In the genomic region with DNA sequence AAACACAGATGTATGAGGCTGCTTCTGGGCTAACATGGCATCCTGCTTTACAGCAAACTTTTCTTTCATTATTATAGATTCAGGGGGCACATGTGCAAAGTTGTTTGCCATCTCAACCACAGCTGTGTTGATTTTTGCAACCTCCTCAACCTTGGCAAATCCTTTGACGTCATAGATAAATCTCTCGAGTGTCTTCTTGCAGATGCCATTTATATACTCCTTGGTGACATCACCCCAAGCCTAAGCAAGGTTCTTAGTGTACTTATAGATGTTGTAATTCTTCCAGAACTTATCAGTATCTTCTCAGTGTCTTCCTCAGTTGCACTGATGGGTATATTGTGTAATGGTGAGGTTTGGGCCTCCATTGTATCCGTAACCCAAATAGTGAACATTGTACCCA, we compare ENCODE assay signal across 28 cellular contexts.
"Had no signal": no experiment of that assay in that cellular context is flagged by ENCODE, and none has a peak within 500 bp of the region (broad histone marks: within the 10 kb centered on the region; RNA-seq: fewer than 3 reads in every experiment).

No MANE protein-coding gene starts in this region.

- H3K9me3 ChIP-seq: neutrophil, pancreas, prostate gland, spleen, stomach, thoracic aorta, thyroid gland, tibial nerve, upper lobe of right lung, uterus had no signal

- H3K4me1 ChIP-seq: pancreas, prostate gland, spleen, stomach, thyroid gland, tibial nerve, upper lobe of right lung, uterus had no signal

- H3K4me2 ChIP-seq: smooth muscle cell had no signal

- H3K27ac ChIP-seq: neutrophil, pancreas, prostate gland, skin epidermis, spleen, stomach, thoracic aorta, thyroid gland, tibial nerve, upper lobe of right lung, uterus had no signal

- FAIRE-seq: pancreas had no signal

- H3K4me3 ChIP-seq: pancreas, prostate gland, skin epidermis, smooth muscle cell, spleen, stomach, thoracic aorta, thyroid gland, tibial nerve, upper lobe of right lung, uterus had no signal

- H3K36me3 ChIP-seq: neutrophil, pancreas, prostate gland, spleen, stomach, thoracic aorta, thyroid gland, tibial nerve, upper lobe of right lung, uterus had no signal

- H3K27me3 ChIP-seq: thyroid gland, tibial nerve, upper lobe of right lung, uterus had no signal

- DNase-seq: naive B cell; naive thymus-derived CD8-positive, alpha-beta T cell; nephron progenitor cell; nucleus accumbens; pancreas; retina; right cardiac atrium; spleen; stimulated activated CD4-positive, alpha-beta T cell treated with anti-CD3 and anti-CD28 coated beads, Interleukin-12 subunit alpha, Interleukin-12 subunit beta, amount 100 ng/mL, for 4 hours; stimulated activated CD4-positive, alpha-beta T cell treated with anti-CD3 and anti-CD28 coated beads, Interleukin-1b, Interleukin-23, amount 100 ng/mL, for 48 hours; stimulated activated CD4-positive, alpha-beta T cell treated with anti-CD3 and anti-CD28 coated beads, Interleukin-4, amount 100 ng/mL, for 1 hour; stimulated activated CD4-positive, alpha-beta T cell treated with anti-CD3 and anti-CD28 coated beads, Interleukin-4, amount 100 ng/mL, for 4 hours; stimulated activated CD8-positive, alpha-beta memory T cell treated with anti-CD3 and anti-CD28 coated beads, Interleukin-4, amount 100 ng/mL, for 48 hours; stimulated activated naive CD4-positive, alpha-beta T cell; stomach; thyroid gland; trophoblast cell; upper lobe of right lung; uterus had no signal

- ATAC-seq: naive thymus-derived CD8-positive, alpha-beta T cell; natural killer cell treated with Interleukin-12 subunit alpha and Interleukin-12 subunit beta and Interleukin-15 and Interleukin-18, amount 100 ng/mL, for 72 hours; pancreas; right cardiac atrium; sciatic nerve; stimulated activated memory B cell treated with anti-CD40 and anti-IgM and Interleukin-4, amounts not matched to agents 10 μg/mL and 1 μg/mL and 100 μg/mL, for 72 hours; upper lobe of right lung had no signal
